Comparison of ENCODE assay signal across 9 cellular contexts in the genomic region with DNA sequence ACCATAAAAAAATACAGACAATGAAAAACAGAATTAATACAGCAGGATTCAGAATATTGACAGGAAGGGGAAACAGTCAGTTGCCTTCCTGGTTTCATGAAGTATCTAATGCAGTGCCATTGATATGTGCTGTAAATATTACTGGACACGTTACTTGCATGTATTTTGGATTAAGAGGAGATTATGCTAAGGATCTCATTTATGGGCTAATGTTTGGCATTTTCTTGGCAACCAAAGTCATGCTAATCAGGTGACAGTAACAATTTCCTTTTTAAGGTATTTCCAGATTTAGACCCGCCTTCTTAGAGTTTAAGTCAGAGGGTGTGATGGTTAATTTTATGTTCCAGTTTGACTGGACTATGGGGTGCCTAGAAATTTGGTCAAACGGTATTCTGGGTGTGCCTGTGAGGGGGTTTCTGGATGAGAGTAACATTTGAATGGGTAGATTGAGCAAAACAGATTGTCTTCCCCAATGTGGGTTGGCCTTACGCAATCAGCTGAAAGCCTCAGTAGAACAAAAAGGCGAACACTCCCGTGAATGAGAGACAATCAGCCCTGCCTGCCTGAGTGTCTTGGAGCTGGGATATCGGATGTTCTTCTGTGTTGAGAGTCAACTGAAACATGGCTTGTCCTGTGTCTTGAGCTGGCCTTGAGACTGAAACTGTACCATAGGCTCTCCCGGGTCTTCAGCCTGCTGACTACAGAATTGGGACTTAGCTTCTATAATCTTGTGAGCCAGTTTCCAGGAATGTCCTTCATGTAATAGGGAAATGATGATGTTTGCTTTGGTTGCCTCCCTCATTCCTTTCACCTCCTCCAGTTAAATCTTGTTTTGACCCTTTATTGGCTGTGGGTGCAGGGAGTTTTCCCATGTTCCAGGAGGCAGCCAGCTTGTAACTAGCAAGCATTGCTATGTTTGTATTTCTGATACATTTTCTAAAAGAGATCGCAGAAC. TPM values are rescaled to one million over a fixed set of nuclear protein-coding genes. Genes with fewer than 3 reads are reported as not detected.
A peak's percentile ranks its signal among the peaks of the same experiment; 100 is the strongest.
DNase-seq lines count a peak whose midpoint lies in the region; ATAC-seq and TF ChIP-seq lines count a peak whose summit lies in the region.
"Had no signal": no experiment of that assay in that cellular context is flagged by ENCODE, and none has a peak within 500 bp of the region (broad histone marks: within the 10 kb centered on the region; RNA-seq: fewer than 3 reads in every experiment).

No MANE protein-coding gene starts in this region.

- H3K4me3 ChIP-seq in MG63 = no peak overlapping the region
- peak overlapping the region; percentile 25 to 40 for H3K4me3 ChIP-seq in neutrophil (ENCODE audit: low read depth in 1 of 2, low read length in 1 of 2)

- H3K27me3 ChIP-seq in MG63 (no peaks in the 10 kb centered on the region), neutrophil (no peaks in the 10 kb centered on the region)

- H3K36me3 Mint-ChIP-seq in chondrocyte (ENCODE audit: low read depth) = no peaks in the 10 kb centered on the region

- H3K9me3 ChIP-seq in MG63 = no peaks in the 10 kb centered on the region
- H3K9me3 ChIP-seq in neutrophil = no peaks in the 10 kb centered on the region

- peaks cover 2% of the 10 kb centered on the region for H3K9me3 Mint-ChIP-seq in chondrocyte (ENCODE audit: low read depth)

- no peaks in the 10 kb centered on the region for H3K27me3 Mint-ChIP-seq in chondrocyte (ENCODE audit: low read depth)

- H3K36me3 ChIP-seq in MG63 (peaks cover 4% of the 10 kb centered on the region), neutrophil (peaks cover 2% of the 10 kb centered on the region)

- DNase-seq in CD1c-positive myeloid dendritic cell (ENCODE audit: extremely low spot score) (peak; percentile 82), MG63 (peak; percentile 35), chondrocyte (ENCODE audit: low spot score) (no peak)
- DNase-seq: NCI-H2227 treated with DMSO at 0.1 percent for 48 hours had no signal

- peak overlapping the region; percentile 98 for H3K27ac ChIP-seq in neutrophil

- peaks cover 61% of the 10 kb centered on the region for H3K4me1 Mint-ChIP-seq in chondrocyte (ENCODE audit: low read depth)

- H3K4me3 Mint-ChIP-seq in chondrocyte (ENCODE audit: unreplicated experiment) = no peak overlapping the region

- H3K27ac Mint-ChIP-seq in chondrocyte (ENCODE audit: unreplicated experiment) = peak overlapping the region; percentile 82

- ATAC-seq in HG02870 (IDR thresholded peaks at IDR 0.05; ENCODE audit: unreplicated experiment) = no peak
- ATAC-seq in GM19467 (IDR thresholded peaks at IDR 0.05; ENCODE audit: unreplicated experiment) = no peak
- no peak for ATAC-seq in HG03565 (IDR thresholded peaks at IDR 0.05; ENCODE audit: unreplicated experiment)
- ATAC-seq in GM21367 (IDR thresholded peaks at IDR 0.05; ENCODE audit: unreplicated experiment) = no peak

- TF ChIP-seq CTCF in chondrocyte (IDR thresholded peaks at IDR 0.05) = no peak
- no peak for TF ChIP-seq CTCF in neutrophil (IDR thresholded peaks at IDR 0.05)

- H3K4me1 ChIP-seq in neutrophil (ENCODE audit: control insufficient read depth in 1 of 2, insufficient read depth in 1 of 2, low read depth in 1 of 2, low read length in 1 of 2) = peaks cover 89 to 90% of the 10 kb centered on the region in 2 experiments

RNA-seq across cellular contexts. Expression of a gene that starts 10.5 kb away (rescaled TPM):
- total RNA-seq in MG63 (2014; rRNA removed; shearing (Covaris generic); ENCODE audit: low replicate concordance) = 58.2 and 82.8 TPM in 2 replicates
- 8.9 to 10.9 TPM (median 10.5 TPM) in 3 replicates for total RNA-seq in chondrocyte

RNA-seq across cellular contexts. Expression of a gene that starts 58.1 kb away (rescaled TPM):
- total RNA-seq in MG63 (2014; rRNA removed; shearing (Covaris generic); ENCODE audit: low replicate concordance) = 57.1 and 154 TPM in 2 replicates
- total RNA-seq in chondrocyte = 49.2 to 51.4 TPM (median 50.9 TPM) in 3 replicates
